ENCODE assay signal across 27 cellular contexts in genomic region chr2:144475044-144475443, GRCh38. TPM values are rescaled to one million over a fixed set of nuclear protein-coding genes. Genes with fewer than 3 reads are reported as not detected.
DNase-seq lines count a peak whose midpoint lies in the region; ATAC-seq, FAIRE-seq and TF ChIP-seq lines count a peak whose summit lies in the region.
"Had no signal": no experiment of that assay in that cellular context is flagged by ENCODE, and none has a peak within 500 bp of the region (broad histone marks: within the 10 kb centered on the region; RNA-seq: fewer than 3 reads in every experiment).

No MANE protein-coding gene starts in this region.

- H3K9ac ChIP-seq in GM12878 (ENCODE audit: control insufficient read depth, insufficient read depth, low read length) (no peak overlapping the region), smooth muscle cell (ENCODE audit: low read depth) (no peak overlapping the region)

- H3K4me3 Mint-ChIP-seq in activated CD8-positive, alpha-beta T cell treated with anti-CD3 and anti-CD28 coated beads for 36 hours, result no peak overlapping the region
- H3K4me3 Mint-ChIP-seq in activated CD8-positive, alpha-beta T cell treated with anti-CD3 and anti-CD28 coated beads, Interleukin-2, amount 10 ng/mL, durations not matched to agents 7 days and 5 days, result no peak overlapping the region
- H3K4me3 Mint-ChIP-seq in MCF 10A (ENCODE audit: unreplicated experiment), result no peak overlapping the region
- H3K4me3 Mint-ChIP-seq: B cell had no signal

- H3K36me3 ChIP-seq in GM12878 (ENCODE audit: control insufficient read depth in 2 of 2, insufficient read depth in 2 of 2, low read length in 1 of 2) (no peaks in the 10 kb centered on the region), smooth muscle cell (ENCODE audit: low read depth) (no peaks in the 10 kb centered on the region)
- H3K36me3 ChIP-seq: vagina had no signal

- peak; percentile 45 for ATAC-seq in activated CD8-positive, alpha-beta T cell treated with anti-CD3 and anti-CD28 coated beads for 36 hours
- ATAC-seq in activated CD8-positive, alpha-beta T cell treated with anti-CD3 and anti-CD28 coated beads, Interleukin-2, amount 10 ng/mL, durations not matched to agents 7 days and 5 days, result no peak
- ATAC-seq in GM19025 (IDR thresholded peaks at IDR 0.05; ENCODE audit: low read depth, unreplicated experiment) (peak; percentile 31), GM12878 (no peak; the same call in 2 of the 3 replicates), SK-N-SH treated with all-trans-retinoic acid at 6 μM for 48 hours (no peak), HG03432 (IDR thresholded peaks at IDR 0.05; ENCODE audit: unreplicated experiment) (no peak)
- ATAC-seq: A549, HepG2, left cardiac atrium had no signal

- H3K27ac Mint-ChIP-seq in activated CD8-positive, alpha-beta T cell treated with anti-CD3 and anti-CD28 coated beads for 36 hours, result no peak overlapping the region
- no peak overlapping the region for H3K27ac Mint-ChIP-seq in activated CD8-positive, alpha-beta T cell treated with anti-CD3 and anti-CD28 coated beads, Interleukin-2, amount 10 ng/mL, durations not matched to agents 7 days and 5 days
- H3K27ac Mint-ChIP-seq in MCF 10A (ENCODE audit: low read depth, unreplicated experiment), result no peak overlapping the region
- H3K27ac Mint-ChIP-seq: activated T-helper 2 cell treated with anti-CD3 and anti-CD28 coated beads, Interferon-gamma antibody, Interleukin-2, Interleukin-4, amounts not matched to agents 10 μg/mL and 5 μg/mL and 100 μg/mL, durations not matched to agents 14 hours and 24 hours and 36 hours; B cell had no signal

- in situ Hi-C loops in GM12878 (cut with MboI), result no loop called here

- H3K4me1 Mint-ChIP-seq in activated CD8-positive, alpha-beta T cell treated with anti-CD3 and anti-CD28 coated beads for 36 hours (ENCODE audit: low read depth), result peaks cover 26% of the 10 kb centered on the region
- H3K4me1 Mint-ChIP-seq in activated CD8-positive, alpha-beta T cell treated with anti-CD3 and anti-CD28 coated beads, Interleukin-2, amount 10 ng/mL, durations not matched to agents 7 days and 5 days (ENCODE audit: low read depth), result peaks cover 3% of the 10 kb centered on the region
- H3K4me1 Mint-ChIP-seq in MCF 10A (ENCODE audit: insufficient read depth, unreplicated experiment), result peaks cover 15% of the 10 kb centered on the region

- SMC1A ChIA-PET in GM12878 (lab: Charles Lee; ENCODE audit: uncharacterized antibody, unreplicated experiment), result interaction anchor here (1.0 kb wide), 1 partner anchor 65 kb away, joined by 3 read pairs; no protein-coding TSS in a partner anchor

- no peaks in the 10 kb centered on the region for H3K27me3 Mint-ChIP-seq in activated CD8-positive, alpha-beta T cell treated with anti-CD3 and anti-CD28 coated beads for 36 hours
- H3K27me3 Mint-ChIP-seq in activated CD8-positive, alpha-beta T cell treated with anti-CD3 and anti-CD28 coated beads, Interleukin-2, amount 10 ng/mL, durations not matched to agents 7 days and 5 days (ENCODE audit: low read depth), result no peaks in the 10 kb centered on the region
- no peaks in the 10 kb centered on the region for H3K27me3 Mint-ChIP-seq in MCF 10A (ENCODE audit: insufficient read depth, unreplicated experiment)
- H3K27me3 Mint-ChIP-seq: B cell had no signal

- H3K4me3 ChIP-seq in GM12878, result no peak overlapping the region
- H3K4me3 ChIP-seq in smooth muscle cell, result no peak overlapping the region
- H3K4me3 ChIP-seq: A549, SK-N-MC, testis, vagina had no signal

- peaks cover 23% of the 10 kb centered on the region for H3F3A ChIP-seq in smooth muscle cell (ENCODE audit: low read depth)

- RAD21 ChIA-PET in GM12878 (lab: Charles Lee; ENCODE audit: unreplicated experiment), result no interaction called here

- no TSS peak for BruUV-seq in GM12878 (replicated peaks; lab: Mats Ljungman, UMichigan)
- no TSS peak for BruUV-seq in MCF 10A (replicated peaks; lab: Mats Ljungman, UMichigan)

- intact Hi-C loops in activated CD8-positive, alpha-beta T cell treated with anti-CD3 and anti-CD28 coated beads for 36 hours (cut with micrococcal nuclease), result no loop called here
- intact Hi-C loops in GM12878 (cut with micrococcal nuclease; ENCODE audit: unreplicated experiment) (no loop called here), MCF 10A (cut with micrococcal nuclease) (no loop called here)

- POLR2A ChIA-PET in activated CD8-positive, alpha-beta T cell treated with anti-CD3 and anti-CD28 coated beads for 36 hours (lab: Charles Lee), result no interaction called here
- POLR2A ChIA-PET in activated CD8-positive, alpha-beta T cell treated with anti-CD3 and anti-CD28 coated beads, Interleukin-2, amount 10 ng/mL, durations not matched to agents 7 days and 5 days (lab: Charles Lee), result no interaction called here
- POLR2A ChIA-PET in GM12878 (lab: Charles Lee) (no interaction called here), MCF 10A (lab: Yijun Ruan, JAX) (interaction anchor here (0.6 to 1.0 kb wide), 2 partner anchors 8 to 421 kb away, joined by 3 to 4 read pairs; no protein-coding TSS in a partner anchor)

- H3K4me2 ChIP-seq in GM12878 (ENCODE audit: control insufficient read depth, insufficient read depth) (no peak overlapping the region), smooth muscle cell (no peak overlapping the region)
- H3K4me2 ChIP-seq: A549 had no signal

- no peak for TF ChIP-seq RAD21 in GM12878 (IDR thresholded peaks at IDR 0.05; ENCODE audit: insufficient read depth, low read depth, low read length)

- H2AFZ ChIP-seq in GM12878 (ENCODE audit: control insufficient read depth, low read depth, low read length) (no peak overlapping the region), smooth muscle cell (ENCODE audit: low read depth) (no peak overlapping the region)

- no peaks in the 10 kb centered on the region for H3K36me3 Mint-ChIP-seq in activated CD8-positive, alpha-beta T cell treated with anti-CD3 and anti-CD28 coated beads for 36 hours (ENCODE audit: low read depth)
- no peaks in the 10 kb centered on the region for H3K36me3 Mint-ChIP-seq in activated CD8-positive, alpha-beta T cell treated with anti-CD3 and anti-CD28 coated beads, Interleukin-2, amount 10 ng/mL, durations not matched to agents 7 days and 5 days (ENCODE audit: low read depth)
- no peaks in the 10 kb centered on the region for H3K36me3 Mint-ChIP-seq in MCF 10A (ENCODE audit: insufficient read depth, unreplicated experiment)

- no peak for DNase-seq in activated CD8-positive, alpha-beta T cell treated with anti-CD3 and anti-CD28 coated beads for 36 hours
- no peak for DNase-seq in activated CD8-positive, alpha-beta T cell treated with anti-CD3 and anti-CD28 coated beads, Interleukin-2, amount 10 ng/mL, durations not matched to agents 7 days and 5 days
- DNase-seq in GM12878 (ENCODE audit: low read depth, low spot score) (no peak), smooth muscle cell (lab: John Stamatoyannopoulos, UW; ENCODE audit: unreplicated experiment) (no peak), MCF 10A (ENCODE audit: unreplicated experiment) (no peak)
- DNase-seq: activated CD4-positive, alpha-beta T cell treated with anti-CD3 and anti-CD28 coated beads for 48 hours; DMS79 treated with DMSO at 0.1 percent for 48 hours; effector CD8-positive, alpha-beta T cell; head of caudate nucleus; left cardiac atrium; NCI-H1092; NCI-H1930; NCI-H345; NCI-H774; nucleus accumbens; testis had no signal

- 90% methylated on average over 2 of the region's 2 CpGs for WGBS in GM12878 (ENCODE audit: insufficient coverage, insufficient replicate concordance, low lambda C conversion rate, missing lambda C conversion rate)
- 70% methylated on average over 2 of the region's 2 CpGs for WGBS in smooth muscle cell (ENCODE audit: low lambda C conversion rate)

- H3K27ac ChIP-seq in GM12878 (ENCODE audit: control insufficient read depth, insufficient read depth) (no peak overlapping the region), smooth muscle cell (ENCODE audit: low read depth) (peak overlapping the region; percentile 37)
- H3K27ac ChIP-seq: A549, RWPE1, testis, vagina had no signal

- H3K9me3 ChIP-seq in GM12878 (replicated peaks; ENCODE audit: control insufficient read depth, insufficient read depth, low read length), result no peaks in the 10 kb centered on the region
- H3K9me3 ChIP-seq in smooth muscle cell (replicated peaks; ENCODE audit: low read depth), result no peaks in the 10 kb centered on the region
- H3K9me3 ChIP-seq: A549, testis, vagina had no signal

- H3K4me1 ChIP-seq in GM12878 (ENCODE audit: control insufficient read depth, insufficient read depth, low read length), result peaks cover 7% of the 10 kb centered on the region; the same call in 1 of the 2 replicates
- H3K4me1 ChIP-seq in smooth muscle cell (ENCODE audit: low read depth), result peaks cover 82% of the 10 kb centered on the region

- H3K79me2 ChIP-seq in GM12878 (ENCODE audit: control insufficient read depth, insufficient read depth, low read length) (no peaks in the 10 kb centered on the region), smooth muscle cell (ENCODE audit: low read depth) (peaks cover 98% of the 10 kb centered on the region)

- TF ChIP-seq CTCF in activated CD8-positive, alpha-beta T cell treated with anti-CD3 and anti-CD28 coated beads for 36 hours (IDR thresholded peaks at IDR 0.05), result no peak
- TF ChIP-seq CTCF in GM12878 (IDR thresholded peaks at IDR 0.05 in 2 of 3, conservative IDR thresholded peaks at IDR 0.05 in 1 of 3; ENCODE audit: control insufficient read depth in 2 of 3, extremely low read depth in 1 of 3, insufficient read depth in 1 of 3, low read depth in 3 of 3, low read length in 3 of 3) (no peak), smooth muscle cell (IDR thresholded peaks at IDR 0.05; ENCODE audit: borderline replicate concordance, insufficient read depth, poor library complexity, severe bottlenecking) (no peak), MCF 10A (IDR thresholded peaks at IDR 0.05; ENCODE audit: unreplicated experiment) (no peak)

- TF ChIP-seq POLR2A in GM12878 (IDR thresholded peaks at IDR 0.05; ENCODE audit: low read depth, low read length), result no peak

- H3K27me3 ChIP-seq in GM12878 (replicated peaks in 1 of 2; ENCODE audit: control insufficient read depth in 2 of 2, insufficient read depth in 2 of 2, low read length in 1 of 2) (peaks cover 0 to 2% of the 10 kb centered on the region in 2 experiments; a peak in 2 of 4 replicates), smooth muscle cell (ENCODE audit: low read depth) (no peaks in the 10 kb centered on the region)
- H3K27me3 ChIP-seq: testis, vagina had no signal

- FAIRE-seq in GM12878 (lab: Jason Lieb, UNC), result no peak
- FAIRE-seq: A549, GM12891, HepG2 had no signal

- H3K9me3 Mint-ChIP-seq in activated CD8-positive, alpha-beta T cell treated with anti-CD3 and anti-CD28 coated beads for 36 hours, result no peaks in the 10 kb centered on the region
- no peaks in the 10 kb centered on the region for H3K9me3 Mint-ChIP-seq in activated CD8-positive, alpha-beta T cell treated with anti-CD3 and anti-CD28 coated beads, Interleukin-2, amount 10 ng/mL, durations not matched to agents 7 days and 5 days (ENCODE audit: insufficient read depth)
- H3K9me3 Mint-ChIP-seq in MCF 10A (ENCODE audit: unreplicated experiment), result no peaks in the 10 kb centered on the region
- H3K9me3 Mint-ChIP-seq: activated T-helper 2 cell treated with anti-CD3 and anti-CD28 coated beads, Interferon-gamma antibody, Interleukin-2, Interleukin-4, amounts not matched to agents 10 μg/mL and 5 μg/mL and 100 μg/mL, durations not matched to agents 14 hours and 24 hours and 36 hours had no signal

- TF ChIP-seq EP300 in GM12878 (IDR thresholded peaks at IDR 0.05; ENCODE audit: borderline replicate concordance in 1 of 2, control insufficient read depth in 1 of 2, low read depth in 2 of 2, low read length in 2 of 2), result no peak

- H4K20me1 ChIP-seq in GM12878 (ENCODE audit: control insufficient read depth, insufficient read depth) (no peaks in the 10 kb centered on the region), smooth muscle cell (ENCODE audit: low read depth) (peaks cover 98% of the 10 kb centered on the region)

- CTCF ChIA-PET in activated CD8-positive, alpha-beta T cell treated with anti-CD3 and anti-CD28 coated beads for 36 hours (lab: Charles Lee), result no interaction called here
- CTCF ChIA-PET in activated CD8-positive, alpha-beta T cell treated with anti-CD3 and anti-CD28 coated beads, Interleukin-2, amount 10 ng/mL, durations not matched to agents 7 days and 5 days (lab: Charles Lee), result no interaction called here
- CTCF ChIA-PET in GM12878 (lab: Yijun Ruan, JAX), result interaction anchor here (1.2 to 1.3 kb wide), 2 partner anchors 14 to 26 kb away, joined by 3 read pairs; no protein-coding TSS in a partner anchor
- CTCF ChIA-PET in MCF 10A (lab: Yijun Ruan, JAX), result no interaction called here

RNA-seq across cellular contexts. Expression of gene ZEB2, which starts 44.9 kb away (rescaled TPM):
- total RNA-seq in activated CD8-positive, alpha-beta T cell treated with anti-CD3 and anti-CD28 coated beads for 36 hours, result 10 to 100 TPM; 13.5 to 14.9 TPM
- total RNA-seq in activated CD8-positive, alpha-beta T cell treated with anti-CD3 and anti-CD28 coated beads, Interleukin-2, amount 10 ng/mL, durations not matched to agents 7 days and 5 days, result 1 to 10 TPM; 4.0 to 5.7 TPM
- 9.5 and 10.2 TPM in 2 replicates for total RNA-seq in GM12878 (2013; cell fraction: nucleolus; rRNA removed)
- 1.7 and 2.7 TPM in 2 replicates for total RNA-seq in GM12878 (2014; rRNA removed)
- total RNA-seq in GM12878 (2014; rRNA removed; fragmentation: Illumina TruSeq; extraction: Trizol), result 1.4 and 1.8 TPM in 2 replicates
- 2.6 and 3.6 TPM in 2 replicates for total RNA-seq in GM12878 (2021)
- 2.5 TPM for polyA plus RNA-seq in GM12878 (2011; ENCODE audit: low read depth)
- polyA plus RNA-seq in GM12878 (2011; rRNA removed), result 3.2 and 3.8 TPM in 2 replicates
- polyA plus RNA-seq in GM12878 (2011; cell fraction: cytosol; rRNA removed), result 1.5 and 2.5 TPM in 2 replicates
- polyA plus RNA-seq in GM12878 (2011; cell fraction: nucleus; rRNA removed), result 5.7 and 7.5 TPM in 2 replicates
- 1.5 and 3.5 TPM in 2 replicates for polyA plus RNA-seq in GM12878 (2012)
- polyA plus RNA-seq in GM12878 (2014; fragmentation: Illumina TruSeq; extraction: Trizol), result 0.76 and 1.5 TPM in 2 replicates
- under 1 TPM; 0.40 to 0.51 TPM for polyA plus RNA-seq in GM12878 (2014; fragmentation: Nextera tagmentation; extraction: Ambion mirVana)
- polyA plus RNA-seq in GM12878 (2014; rRNA removed), result 0.91 and 1.7 TPM in 2 replicates
- polyA plus RNA-seq in GM12878 (2016; fragmentation: Nextera tagmentation; extraction: Ambion mirVana), result under 1 TPM; 0.14 to 0.37 TPM
- 16.0 and 21.5 TPM in 2 replicates for polyA minus RNA-seq in GM12878 (2011; rRNA and poly(A)+ RNA removed)
- 2.6 and 2.9 TPM in 2 replicates for polyA minus RNA-seq in GM12878 (2011; cell fraction: cytosol; rRNA and poly(A)+ RNA removed)
- 18.6 and 39.0 TPM in 2 replicates for polyA minus RNA-seq in GM12878 (2011; cell fraction: nucleus; rRNA and poly(A)+ RNA removed)
- total RNA-seq in smooth muscle cell, result 148 and 158 TPM in 2 replicates
- polyA plus RNA-seq in smooth muscle cell, result 50.8 and 67.5 TPM in 2 replicates
- total RNA-seq in MCF 10A (2022), result 28.2 and 39.9 TPM in 2 replicates
- total RNA-seq: HepG2 had no signal

Comparison
In these comparisons a context has a peak if more than half of its experiments do, and no peak if none do; other contexts are left out.
1. ATAC-seq: peak in activated CD8-positive, alpha-beta T cell treated with anti-CD3 and anti-CD28 coated beads for 36 hours (single experiment) and GM19025 (single experiment); none in activated CD8-positive, alpha-beta T cell treated with anti-CD3 and anti-CD28 coated beads, Interleukin-2, amount 10 ng/mL, durations not matched to agents 7 days and 5 days (single experiment), GM12878 (single experiment), SK-N-SH treated with all-trans-retinoic acid at 6 μM for 48 hours (single experiment) and HG03432 (single experiment).